8 cellular contexts compared by ENCODE assay signal in genomic region chr4:145935253-145936141, GRCh38. TPM values are rescaled to one million over a fixed set of nuclear protein-coding genes. Genes with fewer than 3 reads are reported as not detected.
DNase-seq lines count a peak whose midpoint lies in the region; ATAC-seq and TF ChIP-seq lines count a peak whose summit lies in the region.

No MANE protein-coding gene starts in this region.

- H4K20me1 ChIP-seq in OCI-LY1 (ENCODE audit: insufficient read depth, low read length), result no peaks in the 10 kb centered on the region

- intact Hi-C loops in left lung (cut with DNase I), result no loop called here

- peak overlapping the region; percentile 88 for H3K9ac ChIP-seq in OCI-LY1 (ENCODE audit: low read length)
- peak overlapping the region; percentile 81 to 84 for H3K9ac ChIP-seq in stomach smooth muscle (ENCODE audit: low read length in 2 of 2)

- no peaks in the 10 kb centered on the region for H3K9me2 ChIP-seq in OCI-LY1 (ENCODE audit: low read depth, low read length)

- H3K79me2 ChIP-seq in OCI-LY1 (ENCODE audit: insufficient read depth, low read length), result peaks cover 48% of the 10 kb centered on the region

- H3K4me3 ChIP-seq in OCI-LY1 (ENCODE audit: low read depth, low read length, poor library complexity, severe bottlenecking) (peak overlapping the region; percentile 88), left lung (peak overlapping the region; percentile 65 to 67), stomach smooth muscle (ENCODE audit: low read length in 2 of 2) (peak overlapping the region; percentile 84 to 89)

- DNase-seq in NCI-H146 (lab: John Stamatoyannopoulos, UW) (peak; percentile 28), NCI-H146 treated with DMSO at 0.1 percent for 48 hours (lab: John Stamatoyannopoulos, UW; ENCODE audit: unreplicated experiment) (no peak), caudate nucleus (lab: John Stamatoyannopoulos, UW) (peak in 38 of 61 donors; percentile 5 to 75 (median 39)), left lung (peak in 1 of 2 donors; percentile 54)

- peak overlapping the region; percentile 91 for H3K27ac ChIP-seq in OCI-LY1 (ENCODE audit: low read depth, low read length, poor library complexity, severe bottlenecking)
- peak overlapping the region; percentile 91 for H3K27ac ChIP-seq in caudate nucleus (ENCODE audit: low read depth, low read length)
- peak overlapping the region; percentile 85 to 95 for H3K27ac ChIP-seq in left lung
- peak overlapping the region; percentile 85 for H3K27ac ChIP-seq in stomach smooth muscle (ENCODE audit: low read length)

- H3K27me3 ChIP-seq in OCI-LY1 (ENCODE audit: insufficient read depth, low read length) (no peaks in the 10 kb centered on the region), left lung (peaks cover 0 to 46% of the 10 kb centered on the region in 2 donors), stomach smooth muscle (ENCODE audit: control insufficient read depth in 1 of 2, insufficient read depth in 2 of 2, low read length in 2 of 2) (no peaks in the 10 kb centered on the region)

- H3K4me2 ChIP-seq in OCI-LY1 (ENCODE audit: low read length), result peak overlapping the region; percentile 71

- H3K9me3 ChIP-seq in OCI-LY1 (ENCODE audit: low read length) (no peaks in the 10 kb centered on the region), left lung (no peaks in the 10 kb centered on the region), stomach smooth muscle (ENCODE audit: control insufficient read depth in 2 of 2, low read length in 2 of 2) (no peaks in the 10 kb centered on the region)

- TF ChIP-seq CTCF in OCI-LY1 (IDR thresholded peaks at IDR 0.05; ENCODE audit: low read length) (no peak), left lung (IDR thresholded peaks at IDR 0.05) (no peak)

- ATAC-seq in GM21825 (IDR thresholded peaks at IDR 0.05; ENCODE audit: unreplicated experiment), result peak; percentile 31
- ATAC-seq in left lung, result peak; percentile 6
- no peak for ATAC-seq in esophagus mucosa

- H3K36me3 ChIP-seq in OCI-LY1 (ENCODE audit: insufficient read depth, low read length) (peaks cover 5% of the 10 kb centered on the region; the same call in 1 of the 2 replicates), left lung (no peaks in the 10 kb centered on the region), stomach smooth muscle (ENCODE audit: control insufficient read depth in 2 of 2, insufficient read depth in 2 of 2, low read length in 2 of 2) (no peaks in the 10 kb centered on the region)

- H3K4me1 ChIP-seq in OCI-LY1 (ENCODE audit: insufficient read depth, low read length, severe bottlenecking), result peaks cover 63% of the 10 kb centered on the region
- H3K4me1 ChIP-seq in left lung, result peaks cover 6 to 24% of the 10 kb centered on the region in 2 donors
- peaks cover 12% of the 10 kb centered on the region for H3K4me1 ChIP-seq in stomach smooth muscle (ENCODE audit: control insufficient read depth, insufficient read depth, low read length)

- H3F3A ChIP-seq in OCI-LY1 (ENCODE audit: insufficient read depth, low read length), result no peaks in the 10 kb centered on the region

- H2AFZ ChIP-seq in OCI-LY1 (ENCODE audit: low read length), result no peak overlapping the region

RNA-seq across cellular contexts. Expression of gene ZNF827, which starts 3.1 kb away (rescaled TPM):
- 10 to 100 TPM in 1 of 2 donors, 1 to 10 TPM in 1; 9.2 to 15.1 TPM for total RNA-seq in left lung
- 4.9 TPM for total RNA-seq in esophagus mucosa
